In the genomic region with DNA sequence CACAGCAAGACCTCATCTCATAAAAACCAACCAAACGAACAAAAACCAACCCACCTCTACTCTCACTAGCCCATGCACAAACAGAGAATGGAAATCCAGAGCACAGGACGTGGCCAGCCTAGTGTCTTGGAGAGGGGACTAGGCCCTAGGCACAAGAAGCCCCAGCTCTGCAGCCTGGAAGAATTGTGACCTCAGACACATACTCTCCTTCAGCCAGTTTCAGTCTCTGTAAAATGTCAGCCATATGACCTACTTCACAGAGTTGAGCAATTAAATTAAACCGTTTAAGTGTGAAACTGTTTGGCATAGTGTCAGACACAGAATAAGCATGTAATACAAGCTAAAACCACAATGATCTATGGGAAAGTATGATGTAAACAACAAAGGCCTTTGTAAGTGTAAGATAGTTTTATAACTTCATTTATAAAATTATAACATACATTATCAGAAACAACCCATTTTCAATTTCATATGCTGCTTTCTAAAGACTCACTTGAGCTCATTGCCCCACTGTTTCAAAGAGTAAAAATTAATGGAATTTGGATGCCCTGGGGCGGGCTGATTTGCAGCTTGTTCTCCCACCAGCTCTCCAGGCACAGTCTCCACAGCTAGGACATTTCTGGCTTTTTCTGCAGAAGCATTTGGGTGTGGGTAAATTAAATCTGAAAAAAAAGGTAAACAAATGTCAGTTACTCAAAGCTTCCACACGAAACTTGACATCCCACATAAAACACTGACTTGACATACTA, we compare ENCODE assay signal across 11 cellular contexts. TPM values are rescaled to one million over a fixed set of nuclear protein-coding genes. Genes with fewer than 3 reads are reported as not detected.
DNase-seq lines count a peak whose midpoint lies in the region; ATAC-seq and TF ChIP-seq lines count a peak whose summit lies in the region.
"Had no signal": no experiment of that assay in that cellular context is flagged by ENCODE, and none has a peak within 500 bp of the region (broad histone marks: within the 10 kb centered on the region; RNA-seq: fewer than 3 reads in every experiment).

No MANE protein-coding gene starts in this region.

- no peaks in the 10 kb centered on the region for H3K27me3 Mint-ChIP-seq in central memory CD8-positive, alpha-beta T cell

- no peaks in the 10 kb centered on the region for H3K9me3 Mint-ChIP-seq in central memory CD8-positive, alpha-beta T cell

- peaks cover 26% of the 10 kb centered on the region for H3K36me3 ChIP-seq in left ventricle myocardium inferior

- H3K4me3 Mint-ChIP-seq in central memory CD8-positive, alpha-beta T cell: peak overlapping the region; percentile 70

- H3K4me3 ChIP-seq in NB4 (ENCODE audit: low read depth, low read length) (no peak overlapping the region), left ventricle myocardium inferior (no peak overlapping the region)

- TF ChIP-seq POLR2A in NB4 (IDR thresholded peaks at IDR 0.05; ENCODE audit: extremely low read depth, insufficient read length): no peak

- ATAC-seq in central memory CD8-positive, alpha-beta T cell (replicated peaks; ENCODE audit: extremely low read depth, poor library complexity, severe bottlenecking): peak; percentile 78
- no peak for ATAC-seq in Right ventricle myocardium superior (ENCODE audit: poor library complexity)

- no peaks in the 10 kb centered on the region for H3K9me3 ChIP-seq in left ventricle myocardium inferior (replicated peaks)

- peaks cover 80% of the 10 kb centered on the region for H3K4me1 Mint-ChIP-seq in central memory CD8-positive, alpha-beta T cell

- peaks cover 34% of the 10 kb centered on the region for H3K4me1 ChIP-seq in left ventricle myocardium inferior

- peaks cover 42% of the 10 kb centered on the region for H3K36me3 Mint-ChIP-seq in central memory CD8-positive, alpha-beta T cell (ENCODE audit: insufficient read depth)

- peak overlapping the region; percentile 97 for H3K27ac Mint-ChIP-seq in central memory CD8-positive, alpha-beta T cell (ENCODE audit: low read depth)

- DNase-seq in NCI-H2171 treated with DMSO at 0.1 percent for 48 hours (lab: John Stamatoyannopoulos, UW) (peak; percentile 52), NCI-H2171 (lab: John Stamatoyannopoulos, UW) (no peak), NB4 (ENCODE audit: low read depth) (peak; percentile 66), renal cortical epithelial cell (ENCODE audit: low read depth) (peak; percentile 34), NCI-H2196 treated with DMSO at 0.1 percent for 48 hours (lab: John Stamatoyannopoulos, UW; ENCODE audit: unreplicated experiment) (no peak), left ventricle myocardium inferior (no peak), Right ventricle myocardium superior (no peak)
- peak in 1 of 2 donors; percentile 39 for DNase-seq in central memory CD8-positive, alpha-beta T cell (ENCODE audit: low spot score in 2 of 2)
- DNase-seq: NCI-H226, posterior cingulate gyrus had no signal

- TF ChIP-seq CTCF in NB4 (IDR thresholded peaks at IDR 0.05; ENCODE audit: low read depth, low read length) (no peak), left ventricle myocardium inferior (IDR thresholded peaks at IDR 0.05; ENCODE audit: borderline replicate concordance) (no peak)

- intact Hi-C loops in left ventricle myocardium inferior (cut with micrococcal nuclease) (no loop called here), Right ventricle myocardium superior (cut with DNase I) (no loop called here)

- no peaks in the 10 kb centered on the region for H3K27me3 ChIP-seq in left ventricle myocardium inferior (ENCODE audit: low read depth)

- no peak overlapping the region for H3K27ac ChIP-seq in left ventricle myocardium inferior (replicated peaks)
- H3K27ac ChIP-seq: 22Rv1 had no signal

RNA-seq across cellular contexts. Expression of gene TBC1D2B, which starts 32.9 kb away (rescaled TPM):
- 14.1 and 23.7 TPM in 2 replicates for total RNA-seq in renal cortical epithelial cell
- total RNA-seq in left ventricle myocardium inferior: 11.7 TPM
- 9.8 TPM for total RNA-seq in Right ventricle myocardium superior

RNA-seq across cellular contexts. Expression of gene SH2D7, which starts 47.8 kb away (rescaled TPM):
- total RNA-seq in renal cortical epithelial cell (not detected in 2 replicates), left ventricle myocardium inferior (not detected), Right ventricle myocardium superior (not detected)

Comparison
In these comparisons a context has a peak if more than half of its experiments do, and no peak if none do; other contexts are left out.
1. DNase-seq: peak in NCI-H2171 treated with DMSO at 0.1 percent for 48 hours (single experiment), NB4 (single experiment) and renal cortical epithelial cell (single experiment); none in NCI-H2171 (single experiment), NCI-H2196 treated with DMSO at 0.1 percent for 48 hours (single experiment), left ventricle myocardium inferior (single experiment) and Right ventricle myocardium superior (single experiment).